Comparison of ENCODE assay signal across 10 cellular contexts in the genomic region with DNA sequence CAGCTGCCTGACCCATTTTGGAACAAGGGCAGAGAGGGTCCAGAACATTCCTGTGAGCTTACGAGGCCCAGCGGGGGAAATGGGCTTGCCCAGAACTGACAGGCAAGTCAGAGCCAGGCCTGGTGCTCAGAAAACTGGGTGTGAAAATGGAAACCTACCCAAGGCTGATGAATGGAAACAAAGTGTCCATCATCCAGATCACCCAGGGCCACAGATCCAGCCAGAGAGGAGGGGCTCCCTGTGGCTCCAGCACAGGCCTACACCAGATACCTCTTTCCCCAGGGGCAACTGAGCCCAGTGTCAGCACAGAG. TPM values are rescaled to one million over a fixed set of nuclear protein-coding genes. Genes with fewer than 3 reads are reported as not detected.
A peak's percentile ranks its signal among the peaks of the same experiment; 100 is the strongest.
DNase-seq lines count a peak whose midpoint lies in the region; ATAC-seq and TF ChIP-seq lines count a peak whose summit lies in the region.
"Had no signal": no experiment of that assay in that cellular context is flagged by ENCODE, and none has a peak within 500 bp of the region (broad histone marks: within the 10 kb centered on the region; RNA-seq: fewer than 3 reads in every experiment).

No MANE protein-coding gene starts in this region.

- DNase-seq in adrenal gland = peak; percentile 63 to 92 (median 87)
- DNase-seq in Right ventricle myocardium superior = no peak
- peak in 1 of 2 donors; percentile 54 for DNase-seq in suprapubic skin (ENCODE audit: low spot score in 2 of 2)
- DNase-seq in activated CD4-positive, alpha-beta T cell treated with anti-CD3 and anti-CD28 coated beads, Interleukin-2, amount 50 U/mL, for 48 hours = no peak
- DNase-seq in stimulated activated CD4-positive, alpha-beta T cell treated with anti-CD3 and anti-CD28 coated beads, Interleukin-4, amount 100 ng/mL, for 4 hours = no peak
- DNase-seq: activated naive CD4-positive, alpha-beta T cell treated with anti-CD3 and anti-CD28 coated beads for 36 hours; DMS79 treated with DMSO at 0.1 percent for 48 hours; KG1; NCI-H446 treated with DMSO at 0.1 percent for 48 hours had no signal

- H3K4me3 ChIP-seq in adrenal gland (no peak overlapping the region), suprapubic skin (peak overlapping the region; percentile 96)

- TF ChIP-seq EP300 in suprapubic skin (IDR thresholded peaks at IDR 0.05) = no peak

- no peaks in the 10 kb centered on the region for H3K9me3 ChIP-seq in adrenal gland (replicated peaks in 1 of 3)
- no peaks in the 10 kb centered on the region for H3K9me3 ChIP-seq in suprapubic skin

- TF ChIP-seq POLR2A in adrenal gland (IDR thresholded peaks at IDR 0.05) (no peak), suprapubic skin (IDR thresholded peaks at IDR 0.05) (no peak)

- TF ChIP-seq CTCF in adrenal gland (IDR thresholded peaks at IDR 0.05) = no peak
- TF ChIP-seq CTCF in suprapubic skin (IDR thresholded peaks at IDR 0.05) = no peak

- peaks cover 41 to 61% of the 10 kb centered on the region in 2 donors for H3K4me1 ChIP-seq in adrenal gland (replicated peaks in 1 of 2)
- H3K4me1 ChIP-seq in suprapubic skin = peaks cover 76% of the 10 kb centered on the region

- H3K27me3 ChIP-seq in adrenal gland (no peaks in the 10 kb centered on the region), suprapubic skin (no peaks in the 10 kb centered on the region)

- 39 to 44% methylated on average over 2 of the region's 2 CpGs; no CpG with 5 or more reads in 2 of the 4 donors for WGBS in adrenal gland, 4 donors
- 29% methylated on average over 2 of the region's 2 CpGs for WGBS in suprapubic skin

- intact Hi-C loops in adrenal gland (cut with DNase I) = no loop called here
- intact Hi-C loops in Right ventricle myocardium superior (cut with DNase I) = loop anchor here (10.0 kb wide), 1 partner anchor 122 kb away; the partner anchor contains the start of gene RNF44

- H3K27ac ChIP-seq in adrenal gland = peak overlapping the region in 4 of 5 donors; percentile 54 to 82 (median 74)
- peak overlapping the region; percentile 98 for H3K27ac ChIP-seq in suprapubic skin

- peak; percentile 5 for ATAC-seq in Right ventricle myocardium superior (ENCODE audit: poor library complexity)
- no peak for ATAC-seq in GM21576 (IDR thresholded peaks at IDR 0.05; ENCODE audit: unreplicated experiment)

- H3K36me3 ChIP-seq in adrenal gland (replicated peaks in 1 of 2) (peaks cover 0 to 16% of the 10 kb centered on the region in 2 donors), suprapubic skin (peaks cover 17% of the 10 kb centered on the region)

RNA-seq across cellular contexts. Expression of gene CLTB, which starts 3.1 kb away (rescaled TPM):
- 100 to 1,000 TPM; 129 to 198 (median 158) TPM for total RNA-seq in adrenal gland
- polyA plus RNA-seq in adrenal gland = 100 to 1,000 TPM; 118 to 299 (median 262) TPM
- total RNA-seq in Right ventricle myocardium superior = 209 TPM
- 100 to 1,000 TPM; 298 to 644 (median 435) TPM for total RNA-seq in suprapubic skin

RNA-seq across cellular contexts. Expression of gene HIGD2A, which starts 24.7 kb away (rescaled TPM):
- total RNA-seq in adrenal gland (100 to 1,000 TPM; 138 to 262 (median 197) TPM), Right ventricle myocardium superior (210 TPM), suprapubic skin (100 to 1,000 TPM; 119 to 173 (median 161) TPM)
- 100 to 1,000 TPM; 112 to 492 (median 244) TPM for polyA plus RNA-seq in adrenal gland

RNA-seq across cellular contexts. Expression of gene NOP16, which starts 24.8 kb away (rescaled TPM):
- 10 to 100 TPM in 4 of 8 donors, 1 to 10 TPM in 4; 6.2 to 53.3 (median 13.8) TPM for total RNA-seq in adrenal gland
- polyA plus RNA-seq in adrenal gland = 10 to 100 TPM; 49.5 to 62.1 (median 57.0) TPM
- total RNA-seq in Right ventricle myocardium superior = 18.7 TPM
- 10 to 100 TPM; 21.9 to 33.9 (median 30.5) TPM for total RNA-seq in suprapubic skin

RNA-seq across cellular contexts. Expression of gene FAF2, which starts 35.0 kb away (rescaled TPM):
- 10 to 100 TPM; 29.0 to 61.6 (median 40.6) TPM for total RNA-seq in adrenal gland
- 10 to 100 TPM; 21.2 to 68.2 (median 24.3) TPM for polyA plus RNA-seq in adrenal gland
- 12.3 TPM for total RNA-seq in Right ventricle myocardium superior
- 10 to 100 TPM; 28.8 to 41.9 (median 37.1) TPM for total RNA-seq in suprapubic skin

RNA-seq across cellular contexts. Expression of gene ARL10, which starts 47.9 kb away (rescaled TPM):
- total RNA-seq in adrenal gland = 1 to 10 TPM; 1.6 to 8.8 (median 2.8) TPM
- polyA plus RNA-seq in adrenal gland = 1 to 10 TPM; 1.9 to 6.1 (median 3.5) TPM
- 5.5 TPM for total RNA-seq in Right ventricle myocardium superior
- 10 to 100 TPM in 3 of 4 donors, 1 to 10 TPM in 1; 7.1 to 36.4 (median 21.2) TPM for total RNA-seq in suprapubic skin

Comparison
In these comparisons a context has a peak if more than half of its experiments do, and no peak if none do; other contexts are left out.
1. DNase-seq: peak in adrenal gland (7 of 7); none in Right ventricle myocardium superior (single experiment), activated CD4-positive, alpha-beta T cell treated with anti-CD3 and anti-CD28 coated beads, Interleukin-2, amount 50 U/mL, for 48 hours (0 of 2) and stimulated activated CD4-positive, alpha-beta T cell treated with anti-CD3 and anti-CD28 coated beads, Interleukin-4, amount 100 ng/mL, for 4 hours (0 of 2).